In genomic region chr2:58045580-58046334, GRCh38 we compare ENCODE assay signal across 8 cellular contexts. TPM values are rescaled to one million over a fixed set of nuclear protein-coding genes. Genes with fewer than 3 reads are reported as not detected.
A peak's percentile ranks its signal among the peaks of the same experiment; 100 is the strongest.
DNase-seq lines count a peak whose midpoint lies in the region; ATAC-seq and TF ChIP-seq lines count a peak whose summit lies in the region.

No MANE protein-coding gene starts in this region.

- peaks cover 48 to 52% (median 49%) of the 10 kb centered on the region in 3 donors for H3K4me1 Mint-ChIP-seq in T-cell

- POLR2A ChIA-PET in T-cell (lab: Charles Lee) = interaction anchor here (0.5 to 1.1 kb wide), 6 partner anchors 14 to 133 kb away, joined by 3 to 6 read pairs (median 3); no protein-coding TSS in a partner anchor

- no peaks in the 10 kb centered on the region for H3K9me3 Mint-ChIP-seq in T-cell

- H3K4me3 ChIP-seq in GM12865 (ENCODE audit: low read depth, low read length) (peak overlapping the region; percentile 93), fibroblast of the aortic adventitia (ENCODE audit: low read depth, low read length) (peak overlapping the region; percentile 76), retinal pigment epithelial cell (ENCODE audit: low read length) (peak overlapping the region; percentile 68)

- H3K27me3 Mint-ChIP-seq in T-cell = no peaks in the 10 kb centered on the region

- DNase-seq in GM12865 (ENCODE audit: low read depth) = peak; percentile 58
- no peak for DNase-seq in T-cell
- DNase-seq in fibroblast of the aortic adventitia (ENCODE audit: low read depth) = no peak
- no peak for DNase-seq in retinal pigment epithelial cell (ENCODE audit: low read depth)
- DNase-seq in NOMO-1 treated with dmso at 0.1 percent for 144 hours (lab: John Stamatoyannopoulos, UW; ENCODE audit: unreplicated experiment) = no peak
- no peak for DNase-seq in NCI-H2227 (lab: John Stamatoyannopoulos, UW; ENCODE audit: unreplicated experiment)

- H3K36me3 Mint-ChIP-seq in T-cell = peaks cover 3% of the 10 kb centered on the region

- ATAC-seq in T-cell (replicated peaks in 1 of 4) (no peak), GM21576 (IDR thresholded peaks at IDR 0.05; ENCODE audit: unreplicated experiment) (no peak), HG03175 (IDR thresholded peaks at IDR 0.05; ENCODE audit: unreplicated experiment) (no peak)

- TF ChIP-seq CTCF in GM12865 (IDR thresholded peaks at IDR 0.05; ENCODE audit: insufficient read depth, low read depth, low read length, missing control alignments) (no peak), fibroblast of the aortic adventitia (IDR thresholded peaks at IDR 0.05; ENCODE audit: insufficient read depth, low read length) (no peak), retinal pigment epithelial cell (conservative IDR thresholded peaks at IDR 0.05; ENCODE audit: low read depth, low read length) (no peak)

- H3K4me3 Mint-ChIP-seq in T-cell = peak overlapping the region; percentile 85 to 90 (median 88)

- peak overlapping the region; percentile 93 to 96 for H3K27ac Mint-ChIP-seq in T-cell

- CTCF ChIA-PET in T-cell (lab: Charles Lee) = no interaction called here

RNA-seq across cellular contexts. Expression of gene VRK2, which starts 0.8 kb away (rescaled TPM):
- total RNA-seq in T-cell (10 to 100 TPM; 13.9 to 18.8 (median 15.7) TPM), fibroblast of the aortic adventitia (ENCODE audit: low replicate concordance) (18.4 and 47.1 TPM in 2 replicates)
